ENCODE assay signal across 14 cellular contexts in genomic region chr2:24832991-24833671, GRCh38. TPM values are rescaled to one million over a fixed set of nuclear protein-coding genes. Genes with fewer than 3 reads are reported as not detected.
DNase-seq lines count a peak whose midpoint lies in the region; ATAC-seq and TF ChIP-seq lines count a peak whose summit lies in the region.
"Had no signal": no experiment of that assay in that cellular context is flagged by ENCODE, and none has a peak within 500 bp of the region (broad histone marks: within the 10 kb centered on the region; RNA-seq: fewer than 3 reads in every experiment).

No MANE protein-coding gene starts in this region.

- no peaks in the 10 kb centered on the region for H3K9me3 Mint-ChIP-seq in activated CD4-positive, alpha-beta T cell treated with anti-CD3 and anti-CD28 coated beads, Interleukin-2, amount 10 ng/mL, durations not matched to agents 24 days and 14 days
- no peaks in the 10 kb centered on the region for H3K9me3 Mint-ChIP-seq in activated CD4-positive, alpha-beta T cell treated with anti-CD3 and anti-CD28 coated beads for 36 hours (ENCODE audit: low read depth)

- WGBS in spleen, 5 donors: 92 to 97% (median 93%) methylated on average over 17 to 20 of the region's 20 CpGs

- DNase-seq in activated CD4-positive, alpha-beta T cell treated with anti-CD3 and anti-CD28 coated beads, Interleukin-2, amount 10 ng/mL, durations not matched to agents 24 days and 14 days: no peak
- no peak for DNase-seq in activated CD4-positive, alpha-beta T cell treated with anti-CD3 and anti-CD28 coated beads for 36 hours
- DNase-seq in NCI-H2171 treated with DMSO at 0.1 percent for 48 hours (lab: John Stamatoyannopoulos, UW): peak; percentile 86
- DNase-seq in spleen: peak; percentile 45
- DNase-seq in UCSD-AML1 (lab: John Stamatoyannopoulos, UW; ENCODE audit: unreplicated experiment): no peak
- DNase-seq in NOMO-1 (lab: John Stamatoyannopoulos, UW; ENCODE audit: unreplicated experiment in 2 of 2): no peak
- DNase-seq in HK-2 (ENCODE audit: unreplicated experiment): no peak
- DNase-seq: activated CD4-positive, alpha-beta T cell treated with anti-CD3 and anti-CD28 coated beads for 4 hours; left ventricle myocardium inferior; NCI-H1930; testis had no signal

- CTCF ChIA-PET in activated CD4-positive, alpha-beta T cell treated with anti-CD3 and anti-CD28 coated beads for 36 hours (lab: Charles Lee): no interaction called here

- no peaks in the 10 kb centered on the region for H3K27me3 Mint-ChIP-seq in activated CD4-positive, alpha-beta T cell treated with anti-CD3 and anti-CD28 coated beads, Interleukin-2, amount 10 ng/mL, durations not matched to agents 24 days and 14 days
- H3K27me3 Mint-ChIP-seq in activated CD4-positive, alpha-beta T cell treated with anti-CD3 and anti-CD28 coated beads for 36 hours: no peaks in the 10 kb centered on the region

- peaks cover 0 to 77% (median 20%) of the 10 kb centered on the region in 6 donors for H3K36me3 ChIP-seq in spleen

- intact Hi-C loops in activated CD4-positive, alpha-beta T cell treated with anti-CD3 and anti-CD28 coated beads, Interleukin-2, amount 10 ng/mL, durations not matched to agents 24 days and 14 days (cut with micrococcal nuclease): no loop called here
- intact Hi-C loops in activated CD4-positive, alpha-beta T cell treated with anti-CD3 and anti-CD28 coated beads for 36 hours (cut with DNase I, micrococcal nuclease): no loop called here
- intact Hi-C loops in spleen (cut with DNase I; ENCODE audit: low total_unique reads): no loop called here

- H3K4me1 Mint-ChIP-seq in activated CD4-positive, alpha-beta T cell treated with anti-CD3 and anti-CD28 coated beads, Interleukin-2, amount 10 ng/mL, durations not matched to agents 24 days and 14 days: no peaks in the 10 kb centered on the region
- no peaks in the 10 kb centered on the region for H3K4me1 Mint-ChIP-seq in activated CD4-positive, alpha-beta T cell treated with anti-CD3 and anti-CD28 coated beads for 36 hours

- peaks cover 0 to under 1% (median 0%) of the 10 kb centered on the region in 6 donors for H3K4me1 ChIP-seq in spleen
- H3K4me1 ChIP-seq: testis had no signal

- POLR2A ChIA-PET in activated CD4-positive, alpha-beta T cell treated with anti-CD3 and anti-CD28 coated beads for 36 hours (lab: Charles Lee): no interaction called here

- H3K36me3 Mint-ChIP-seq in activated CD4-positive, alpha-beta T cell treated with anti-CD3 and anti-CD28 coated beads, Interleukin-2, amount 10 ng/mL, durations not matched to agents 24 days and 14 days (ENCODE audit: low read depth): peaks cover 23% of the 10 kb centered on the region
- peaks cover 16% of the 10 kb centered on the region for H3K36me3 Mint-ChIP-seq in activated CD4-positive, alpha-beta T cell treated with anti-CD3 and anti-CD28 coated beads for 36 hours (ENCODE audit: low read depth)

- H3K27ac ChIP-seq in cingulate gyrus (ENCODE audit: low read depth, low read length) (peak overlapping the region; percentile 33), spleen (no peak overlapping the region)
- H3K27ac ChIP-seq: KMS-11, left ventricle myocardium inferior, testis had no signal

- no peak for TF ChIP-seq POLR2A in spleen (IDR thresholded peaks at IDR 0.05)

- H3K4me3 ChIP-seq in spleen: no peak overlapping the region
- H3K4me3 ChIP-seq: left ventricle myocardium inferior, smooth muscle cell, testis had no signal

- no peak for TF ChIP-seq CTCF in spleen (IDR thresholded peaks at IDR 0.05 in 8 of 11, conservative IDR thresholded peaks at IDR 0.05 in 3 of 11)

- no peak overlapping the region for H3K4me3 Mint-ChIP-seq in activated CD4-positive, alpha-beta T cell treated with anti-CD3 and anti-CD28 coated beads, Interleukin-2, amount 10 ng/mL, durations not matched to agents 24 days and 14 days
- no peak overlapping the region for H3K4me3 Mint-ChIP-seq in activated CD4-positive, alpha-beta T cell treated with anti-CD3 and anti-CD28 coated beads for 36 hours

- H3K27ac Mint-ChIP-seq in activated CD4-positive, alpha-beta T cell treated with anti-CD3 and anti-CD28 coated beads, Interleukin-2, amount 10 ng/mL, durations not matched to agents 24 days and 14 days: peak overlapping the region; percentile 48
- H3K27ac Mint-ChIP-seq in activated CD4-positive, alpha-beta T cell treated with anti-CD3 and anti-CD28 coated beads for 36 hours: no peak overlapping the region

- no peaks in the 10 kb centered on the region for H3K27me3 ChIP-seq in spleen (replicated peaks in 1 of 7)
- H3K27me3 ChIP-seq: testis had no signal

- H3K9me3 ChIP-seq in spleen: no peaks in the 10 kb centered on the region
- H3K9me3 ChIP-seq: left ventricle myocardium inferior, testis had no signal

- no peak for ATAC-seq in activated CD4-positive, alpha-beta T cell treated with anti-CD3 and anti-CD28 coated beads for 36 hours

RNA-seq across cellular contexts. Expression of gene CENPO, which starts 39.9 kb away (rescaled TPM):
- total RNA-seq in activated CD4-positive, alpha-beta T cell treated with anti-CD3 and anti-CD28 coated beads, Interleukin-2, amount 10 ng/mL, durations not matched to agents 24 days and 14 days: 44.0 and 45.9 TPM in 2 replicates
- total RNA-seq in activated CD4-positive, alpha-beta T cell treated with anti-CD3 and anti-CD28 coated beads for 36 hours: 10 to 100 TPM; 42.4 to 42.7 TPM
- total RNA-seq in spleen: 10 to 100 TPM in 1 of 7 donors, 1 to 10 TPM in 6; 6.8 to 10.4 (median 8.7) TPM
- polyA plus RNA-seq in spleen: 1 to 10 TPM; 1.7 to 3.4 (median 2.6) TPM

RNA-seq across cellular contexts. Expression of gene PTRHD1, which starts 39.9 kb away (rescaled TPM):
- 21.7 and 22.2 TPM in 2 replicates for total RNA-seq in activated CD4-positive, alpha-beta T cell treated with anti-CD3 and anti-CD28 coated beads, Interleukin-2, amount 10 ng/mL, durations not matched to agents 24 days and 14 days
- total RNA-seq in activated CD4-positive, alpha-beta T cell treated with anti-CD3 and anti-CD28 coated beads for 36 hours: 10 to 100 TPM; 22.3 to 26.5 TPM
- total RNA-seq in spleen: 10 to 100 TPM; 11.0 to 26.9 (median 20.5) TPM
- 10 to 100 TPM; 36.4 to 42.0 (median 36.5) TPM for polyA plus RNA-seq in spleen

Comparison
In these comparisons a context has a peak if more than half of its experiments do, and no peak if none do; other contexts are left out.
1. DNase-seq: peak in NCI-H2171 treated with DMSO at 0.1 percent for 48 hours (single experiment) and spleen (single experiment); none in activated CD4-positive, alpha-beta T cell treated with anti-CD3 and anti-CD28 coated beads, Interleukin-2, amount 10 ng/mL, durations not matched to agents 24 days and 14 days (single experiment), activated CD4-positive, alpha-beta T cell treated with anti-CD3 and anti-CD28 coated beads for 36 hours (single experiment), UCSD-AML1 (single experiment), NOMO-1 (0 of 2) and HK-2 (single experiment).